2 cellular contexts compared by ENCODE assay signal in the genomic region with DNA sequence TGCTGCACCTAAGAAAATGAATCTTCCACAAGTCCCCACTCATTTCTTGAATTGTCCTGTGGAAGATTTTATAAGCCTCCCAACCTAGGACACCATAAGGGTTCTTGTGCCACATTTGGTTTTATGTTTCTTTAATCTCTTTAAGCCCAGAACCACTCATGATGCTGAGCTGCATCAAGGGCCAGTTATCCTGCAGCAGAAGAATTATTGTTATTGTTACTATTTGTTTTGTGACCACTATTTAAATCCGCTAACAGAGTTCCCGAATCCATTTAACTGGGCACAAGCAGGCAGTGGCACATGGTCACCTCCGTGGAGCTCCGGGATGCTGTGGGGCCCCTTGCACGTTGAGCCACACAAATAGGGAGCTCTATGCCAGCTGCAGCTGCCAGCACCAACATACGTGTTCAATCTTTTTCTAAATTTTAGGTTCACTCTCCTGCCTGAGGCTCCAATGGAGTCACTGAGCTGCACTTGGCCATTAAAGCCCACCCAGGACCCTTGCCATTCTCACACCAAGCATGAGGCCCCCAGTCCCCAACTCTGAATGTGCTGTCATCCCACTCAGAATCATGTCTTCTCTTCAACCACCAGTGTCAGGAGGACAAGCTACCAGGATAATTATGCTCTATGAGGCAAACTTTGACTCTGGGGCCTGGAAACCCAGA.
TF ChIP-seq lines count a peak whose summit lies in the region.

No MANE protein-coding gene starts in this region.

TF ChIP-seq in HCT116, 20 proteins besides CTCF, POLR2A, EP300 and RAD21:
- TF ChIP-seq, protein P1, sequence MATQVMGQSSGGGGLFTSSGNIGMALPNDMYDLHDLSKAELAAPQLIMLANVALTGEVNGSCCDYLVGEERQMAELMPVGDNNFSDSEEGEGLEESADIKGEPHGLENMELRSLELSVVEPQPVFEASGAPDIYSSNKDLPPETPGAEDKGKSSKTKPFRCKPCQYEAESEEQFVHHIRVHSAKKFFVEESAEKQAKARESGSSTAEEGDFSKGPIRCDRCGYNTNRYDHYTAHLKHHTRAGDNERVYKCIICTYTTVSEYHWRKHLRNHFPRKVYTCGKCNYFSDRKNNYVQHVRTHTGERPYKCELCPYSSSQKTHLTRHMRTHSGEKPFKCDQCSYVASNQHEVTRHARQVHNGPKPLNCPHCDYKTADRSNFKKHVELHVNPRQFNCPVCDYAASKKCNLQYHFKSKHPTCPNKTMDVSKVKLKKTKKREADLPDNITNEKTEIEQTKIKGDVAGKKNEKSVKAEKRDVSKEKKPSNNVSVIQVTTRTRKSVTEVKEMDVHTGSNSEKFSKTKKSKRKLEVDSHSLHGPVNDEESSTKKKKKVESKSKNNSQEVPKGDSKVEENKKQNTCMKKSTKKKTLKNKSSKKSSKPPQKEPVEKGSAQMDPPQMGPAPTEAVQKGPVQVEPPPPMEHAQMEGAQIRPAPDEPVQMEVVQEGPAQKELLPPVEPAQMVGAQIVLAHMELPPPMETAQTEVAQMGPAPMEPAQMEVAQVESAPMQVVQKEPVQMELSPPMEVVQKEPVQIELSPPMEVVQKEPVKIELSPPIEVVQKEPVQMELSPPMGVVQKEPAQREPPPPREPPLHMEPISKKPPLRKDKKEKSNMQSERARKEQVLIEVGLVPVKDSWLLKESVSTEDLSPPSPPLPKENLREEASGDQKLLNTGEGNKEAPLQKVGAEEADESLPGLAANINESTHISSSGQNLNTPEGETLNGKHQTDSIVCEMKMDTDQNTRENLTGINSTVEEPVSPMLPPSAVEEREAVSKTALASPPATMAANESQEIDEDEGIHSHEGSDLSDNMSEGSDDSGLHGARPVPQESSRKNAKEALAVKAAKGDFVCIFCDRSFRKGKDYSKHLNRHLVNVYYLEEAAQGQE (IDR thresholded peaks at IDR 0.05; ENCODE audit: low read depth), result no peak
- no peak for TF ChIP-seq SP1 (IDR thresholded peaks at IDR 0.05; ENCODE audit: low read depth)
- no peak for TF ChIP-seq TCF7L2 (IDR thresholded peaks at IDR 0.05; ENCODE audit: borderline replicate concordance, extremely low read depth, insufficient read depth, insufficient read length)
- TF ChIP-seq CEBPB (IDR thresholded peaks at IDR 0.05; ENCODE audit: low read depth), result no peak
- TF ChIP-seq, protein P2, sequence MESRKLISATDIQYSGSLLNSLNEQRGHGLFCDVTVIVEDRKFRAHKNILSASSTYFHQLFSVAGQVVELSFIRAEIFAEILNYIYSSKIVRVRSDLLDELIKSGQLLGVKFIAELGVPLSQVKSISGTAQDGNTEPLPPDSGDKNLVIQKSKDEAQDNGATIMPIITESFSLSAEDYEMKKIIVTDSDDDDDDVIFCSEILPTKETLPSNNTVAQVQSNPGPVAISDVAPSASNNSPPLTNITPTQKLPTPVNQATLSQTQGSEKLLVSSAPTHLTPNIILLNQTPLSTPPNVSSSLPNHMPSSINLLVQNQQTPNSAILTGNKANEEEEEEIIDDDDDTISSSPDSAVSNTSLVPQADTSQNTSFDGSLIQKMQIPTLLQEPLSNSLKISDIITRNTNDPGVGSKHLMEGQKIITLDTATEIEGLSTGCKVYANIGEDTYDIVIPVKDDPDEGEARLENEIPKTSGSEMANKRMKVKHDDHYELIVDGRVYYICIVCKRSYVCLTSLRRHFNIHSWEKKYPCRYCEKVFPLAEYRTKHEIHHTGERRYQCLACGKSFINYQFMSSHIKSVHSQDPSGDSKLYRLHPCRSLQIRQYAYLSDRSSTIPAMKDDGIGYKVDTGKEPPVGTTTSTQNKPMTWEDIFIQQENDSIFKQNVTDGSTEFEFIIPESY (IDR thresholded peaks at IDR 0.05; ENCODE audit: extremely low read depth, insufficient replicate concordance, low read length), result no peak
- no peak for TF ChIP-seq ZFX (IDR thresholded peaks at IDR 0.05)
- TF ChIP-seq SIN3A (IDR thresholded peaks at IDR 0.05; ENCODE audit: low read depth), result no peak
- TF ChIP-seq, protein P3, sequence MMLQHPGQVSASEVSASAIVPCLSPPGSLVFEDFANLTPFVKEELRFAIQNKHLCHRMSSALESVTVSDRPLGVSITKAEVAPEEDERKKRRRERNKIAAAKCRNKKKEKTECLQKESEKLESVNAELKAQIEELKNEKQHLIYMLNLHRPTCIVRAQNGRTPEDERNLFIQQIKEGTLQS (IDR thresholded peaks at IDR 0.05), result no peak
- no peak for TF ChIP-seq YY1 (IDR thresholded peaks at IDR 0.05; ENCODE audit: extremely low read depth, insufficient replicate concordance, low read depth, low read length)
- no peak for TF ChIP-seq SRF (IDR thresholded peaks at IDR 0.05; ENCODE audit: low read depth)

TF ChIP-seq in K562, 482 proteins besides CTCF, POLR2A, EP300 and RAD21 (continued from another document and continues in another):
- TF ChIP-seq, protein P4, sequence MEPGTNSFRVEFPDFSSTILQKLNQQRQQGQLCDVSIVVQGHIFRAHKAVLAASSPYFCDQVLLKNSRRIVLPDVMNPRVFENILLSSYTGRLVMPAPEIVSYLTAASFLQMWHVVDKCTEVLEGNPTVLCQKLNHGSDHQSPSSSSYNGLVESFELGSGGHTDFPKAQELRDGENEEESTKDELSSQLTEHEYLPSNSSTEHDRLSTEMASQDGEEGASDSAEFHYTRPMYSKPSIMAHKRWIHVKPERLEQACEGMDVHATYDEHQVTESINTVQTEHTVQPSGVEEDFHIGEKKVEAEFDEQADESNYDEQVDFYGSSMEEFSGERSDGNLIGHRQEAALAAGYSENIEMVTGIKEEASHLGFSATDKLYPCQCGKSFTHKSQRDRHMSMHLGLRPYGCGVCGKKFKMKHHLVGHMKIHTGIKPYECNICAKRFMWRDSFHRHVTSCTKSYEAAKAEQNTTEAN (CRISPR knock-in tag; IDR thresholded peaks at IDR 0.05), result no peak
- TF ChIP-seq TARDBP (IDR thresholded peaks at IDR 0.05), result no peak
- TF ChIP-seq, protein P5, sequence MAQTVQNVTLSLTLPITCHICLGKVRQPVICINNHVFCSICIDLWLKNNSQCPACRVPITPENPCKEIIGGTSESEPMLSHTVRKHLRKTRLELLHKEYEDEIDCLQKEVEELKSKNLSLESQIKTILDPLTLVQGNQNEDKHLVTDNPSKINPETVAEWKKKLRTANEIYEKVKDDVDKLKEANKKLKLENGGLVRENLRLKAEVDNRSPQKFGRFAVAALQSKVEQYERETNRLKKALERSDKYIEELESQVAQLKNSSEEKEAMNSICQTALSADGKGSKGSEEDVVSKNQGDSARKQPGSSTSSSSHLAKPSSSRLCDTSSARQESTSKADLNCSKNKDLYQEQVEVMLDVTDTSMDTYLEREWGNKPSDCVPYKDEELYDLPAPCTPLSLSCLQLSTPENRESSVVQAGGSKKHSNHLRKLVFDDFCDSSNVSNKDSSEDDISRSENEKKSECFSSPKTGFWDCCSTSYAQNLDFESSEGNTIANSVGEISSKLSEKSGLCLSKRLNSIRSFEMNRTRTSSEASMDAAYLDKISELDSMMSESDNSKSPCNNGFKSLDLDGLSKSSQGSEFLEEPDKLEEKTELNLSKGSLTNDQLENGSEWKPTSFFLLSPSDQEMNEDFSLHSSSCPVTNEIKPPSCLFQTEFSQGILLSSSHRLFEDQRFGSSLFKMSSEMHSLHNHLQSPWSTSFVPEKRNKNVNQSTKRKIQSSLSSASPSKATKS (CRISPR knock-in tag; IDR thresholded peaks at IDR 0.05), result no peak
- TF ChIP-seq, protein P6, sequence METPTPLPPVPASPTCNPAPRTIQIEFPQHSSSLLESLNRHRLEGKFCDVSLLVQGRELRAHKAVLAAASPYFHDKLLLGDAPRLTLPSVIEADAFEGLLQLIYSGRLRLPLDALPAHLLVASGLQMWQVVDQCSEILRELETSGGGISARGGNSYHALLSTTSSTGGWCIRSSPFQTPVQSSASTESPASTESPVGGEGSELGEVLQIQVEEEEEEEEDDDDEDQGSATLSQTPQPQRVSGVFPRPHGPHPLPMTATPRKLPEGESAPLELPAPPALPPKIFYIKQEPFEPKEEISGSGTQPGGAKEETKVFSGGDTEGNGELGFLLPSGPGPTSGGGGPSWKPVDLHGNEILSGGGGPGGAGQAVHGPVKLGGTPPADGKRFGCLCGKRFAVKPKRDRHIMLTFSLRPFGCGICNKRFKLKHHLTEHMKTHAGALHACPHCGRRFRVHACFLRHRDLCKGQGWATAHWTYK (CRISPR knock-in tag; IDR thresholded peaks at IDR 0.05), result no peak
- no peak for TF ChIP-seq ZNF263 (CRISPR knock-in tag; IDR thresholded peaks at IDR 0.05; ENCODE audit: borderline replicate concordance)
- no peak for TF ChIP-seq ZNF24 (IDR thresholded peaks at IDR 0.05)
- no peak for TF ChIP-seq MYBL2 (IDR thresholded peaks at IDR 0.05; ENCODE audit: low read depth)
- no peak for TF ChIP-seq MYBL2 (CRISPR knock-in tag; IDR thresholded peaks at IDR 0.05; ENCODE audit: borderline replicate concordance)
- TF ChIP-seq TGIF2 (CRISPR knock-in tag; IDR thresholded peaks at IDR 0.05), result peak; percentile 40; the same call in 1 of the 2 replicates
- TF ChIP-seq ZNF778 (CRISPR knock-in tag; IDR thresholded peaks at IDR 0.05), result no peak
- no peak for TF ChIP-seq ZNF507 (tag; conservative IDR thresholded peaks at IDR 0.05)
- TF ChIP-seq SUPT5H (IDR thresholded peaks at IDR 0.05), result no peak
- TF ChIP-seq ARNT (IDR thresholded peaks at IDR 0.05), result no peak
- TF ChIP-seq, protein P7, sequence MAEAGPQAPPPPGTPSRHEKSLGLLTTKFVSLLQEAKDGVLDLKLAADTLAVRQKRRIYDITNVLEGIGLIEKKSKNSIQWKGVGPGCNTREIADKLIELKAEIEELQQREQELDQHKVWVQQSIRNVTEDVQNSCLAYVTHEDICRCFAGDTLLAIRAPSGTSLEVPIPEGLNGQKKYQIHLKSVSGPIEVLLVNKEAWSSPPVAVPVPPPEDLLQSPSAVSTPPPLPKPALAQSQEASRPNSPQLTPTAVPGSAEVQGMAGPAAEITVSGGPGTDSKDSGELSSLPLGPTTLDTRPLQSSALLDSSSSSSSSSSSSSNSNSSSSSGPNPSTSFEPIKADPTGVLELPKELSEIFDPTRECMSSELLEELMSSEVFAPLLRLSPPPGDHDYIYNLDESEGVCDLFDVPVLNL (CRISPR knock-in tag; IDR thresholded peaks at IDR 0.05; ENCODE audit: low read depth), result 0 out of 2 replicates have a peak, but pooled peaks have one; percentile 5
- TF ChIP-seq NR3C1 (CRISPR knock-in tag; IDR thresholded peaks at IDR 0.05), result no peak
- TF ChIP-seq, protein P8, sequence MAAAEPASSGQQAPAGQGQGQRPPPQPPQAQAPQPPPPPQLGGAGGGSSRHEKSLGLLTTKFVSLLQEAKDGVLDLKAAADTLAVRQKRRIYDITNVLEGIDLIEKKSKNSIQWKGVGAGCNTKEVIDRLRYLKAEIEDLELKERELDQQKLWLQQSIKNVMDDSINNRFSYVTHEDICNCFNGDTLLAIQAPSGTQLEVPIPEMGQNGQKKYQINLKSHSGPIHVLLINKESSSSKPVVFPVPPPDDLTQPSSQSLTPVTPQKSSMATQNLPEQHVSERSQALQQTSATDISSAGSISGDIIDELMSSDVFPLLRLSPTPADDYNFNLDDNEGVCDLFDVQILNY (CRISPR knock-in tag; IDR thresholded peaks at IDR 0.05), result no peak
- TF ChIP-seq NFRKB (IDR thresholded peaks at IDR 0.05; ENCODE audit: low read depth), result no peak
- no peak for TF ChIP-seq PHF8 (IDR thresholded peaks at IDR 0.05; ENCODE audit: borderline replicate concordance, low read length)
- no peak for TF ChIP-seq HNRNPH1 (optimal IDR thresholded peaks at IDR 0.05; ENCODE audit: low read depth, low read length)
- TF ChIP-seq SAP30 (IDR thresholded peaks at IDR 0.05; ENCODE audit: borderline replicate concordance, insufficient read depth, low read depth, low read length, poor library complexity, severe bottlenecking), result no peak
- TF ChIP-seq, protein P9, sequence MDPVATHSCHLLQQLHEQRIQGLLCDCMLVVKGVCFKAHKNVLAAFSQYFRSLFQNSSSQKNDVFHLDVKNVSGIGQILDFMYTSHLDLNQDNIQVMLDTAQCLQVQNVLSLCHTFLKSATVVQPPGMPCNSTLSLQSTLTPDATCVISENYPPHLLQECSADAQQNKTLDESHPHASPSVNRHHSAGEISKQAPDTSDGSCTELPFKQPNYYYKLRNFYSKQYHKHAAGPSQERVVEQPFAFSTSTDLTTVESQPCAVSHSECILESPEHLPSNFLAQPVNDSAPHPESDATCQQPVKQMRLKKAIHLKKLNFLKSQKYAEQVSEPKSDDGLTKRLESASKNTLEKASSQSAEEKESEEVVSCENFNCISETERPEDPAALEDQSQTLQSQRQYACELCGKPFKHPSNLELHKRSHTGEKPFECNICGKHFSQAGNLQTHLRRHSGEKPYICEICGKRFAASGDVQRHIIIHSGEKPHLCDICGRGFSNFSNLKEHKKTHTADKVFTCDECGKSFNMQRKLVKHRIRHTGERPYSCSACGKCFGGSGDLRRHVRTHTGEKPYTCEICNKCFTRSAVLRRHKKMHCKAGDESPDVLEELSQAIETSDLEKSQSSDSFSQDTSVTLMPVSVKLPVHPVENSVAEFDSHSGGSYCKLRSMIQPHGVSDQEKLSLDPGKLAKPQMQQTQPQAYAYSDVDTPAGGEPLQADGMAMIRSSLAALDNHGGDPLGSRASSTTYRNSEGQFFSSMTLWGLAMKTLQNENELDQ (CRISPR knock-in tag; IDR thresholded peaks at IDR 0.05; ENCODE audit: borderline replicate concordance), result no peak
- TF ChIP-seq BRD4 (IDR thresholded peaks at IDR 0.05), result no peak
- 0 out of 2 replicates have a peak, but pooled peaks have one; percentile 13 for TF ChIP-seq PURB (CRISPR knock-in tag; IDR thresholded peaks at IDR 0.05; ENCODE audit: low read depth)
- TF ChIP-seq CSDE1 (IDR thresholded peaks at IDR 0.05), result no peak
- TF ChIP-seq, protein P10, sequence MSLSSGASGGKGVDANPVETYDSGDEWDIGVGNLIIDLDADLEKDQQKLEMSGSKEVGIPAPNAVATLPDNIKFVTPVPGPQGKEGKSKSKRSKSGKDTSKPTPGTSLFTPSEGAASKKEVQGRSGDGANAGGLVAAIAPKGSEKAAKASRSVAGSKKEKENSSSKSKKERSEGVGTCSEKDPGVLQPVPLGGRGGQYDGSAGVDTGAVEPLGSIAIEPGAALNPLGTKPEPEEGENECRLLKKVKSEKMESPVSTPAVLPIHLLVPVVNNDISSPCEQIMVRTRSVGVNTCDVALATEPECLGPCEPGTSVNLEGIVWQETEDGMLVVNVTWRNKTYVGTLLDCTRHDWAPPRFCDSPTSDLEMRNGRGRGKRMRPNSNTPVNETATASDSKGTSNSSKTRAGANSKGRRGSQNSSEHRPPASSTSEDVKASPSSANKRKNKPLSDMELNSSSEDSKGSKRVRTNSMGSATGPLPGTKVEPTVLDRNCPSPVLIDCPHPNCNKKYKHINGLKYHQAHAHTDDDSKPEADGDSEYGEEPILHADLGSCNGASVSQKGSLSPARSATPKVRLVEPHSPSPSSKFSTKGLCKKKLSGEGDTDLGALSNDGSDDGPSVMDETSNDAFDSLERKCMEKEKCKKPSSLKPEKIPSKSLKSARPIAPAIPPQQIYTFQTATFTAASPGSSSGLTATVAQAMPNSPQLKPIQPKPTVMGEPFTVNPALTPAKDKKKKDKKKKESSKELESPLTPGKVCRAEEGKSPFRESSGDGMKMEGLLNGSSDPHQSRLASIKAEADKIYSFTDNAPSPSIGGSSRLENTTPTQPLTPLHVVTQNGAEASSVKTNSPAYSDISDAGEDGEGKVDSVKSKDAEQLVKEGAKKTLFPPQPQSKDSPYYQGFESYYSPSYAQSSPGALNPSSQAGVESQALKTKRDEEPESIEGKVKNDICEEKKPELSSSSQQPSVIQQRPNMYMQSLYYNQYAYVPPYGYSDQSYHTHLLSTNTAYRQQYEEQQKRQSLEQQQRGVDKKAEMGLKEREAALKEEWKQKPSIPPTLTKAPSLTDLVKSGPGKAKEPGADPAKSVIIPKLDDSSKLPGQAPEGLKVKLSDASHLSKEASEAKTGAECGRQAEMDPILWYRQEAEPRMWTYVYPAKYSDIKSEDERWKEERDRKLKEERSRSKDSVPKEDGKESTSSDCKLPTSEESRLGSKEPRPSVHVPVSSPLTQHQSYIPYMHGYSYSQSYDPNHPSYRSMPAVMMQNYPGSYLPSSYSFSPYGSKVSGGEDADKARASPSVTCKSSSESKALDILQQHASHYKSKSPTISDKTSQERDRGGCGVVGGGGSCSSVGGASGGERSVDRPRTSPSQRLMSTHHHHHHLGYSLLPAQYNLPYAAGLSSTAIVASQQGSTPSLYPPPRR (CRISPR knock-in tag; IDR thresholded peaks at IDR 0.05; ENCODE audit: borderline replicate concordance), result 0 out of 2 replicates have a peak, but pooled peaks have one; percentile 67
- no peak for TF ChIP-seq BHLHE40 (IDR thresholded peaks at IDR 0.05; ENCODE audit: low read length)
